8 cellular contexts compared by ENCODE assay signal in the genomic region with DNA sequence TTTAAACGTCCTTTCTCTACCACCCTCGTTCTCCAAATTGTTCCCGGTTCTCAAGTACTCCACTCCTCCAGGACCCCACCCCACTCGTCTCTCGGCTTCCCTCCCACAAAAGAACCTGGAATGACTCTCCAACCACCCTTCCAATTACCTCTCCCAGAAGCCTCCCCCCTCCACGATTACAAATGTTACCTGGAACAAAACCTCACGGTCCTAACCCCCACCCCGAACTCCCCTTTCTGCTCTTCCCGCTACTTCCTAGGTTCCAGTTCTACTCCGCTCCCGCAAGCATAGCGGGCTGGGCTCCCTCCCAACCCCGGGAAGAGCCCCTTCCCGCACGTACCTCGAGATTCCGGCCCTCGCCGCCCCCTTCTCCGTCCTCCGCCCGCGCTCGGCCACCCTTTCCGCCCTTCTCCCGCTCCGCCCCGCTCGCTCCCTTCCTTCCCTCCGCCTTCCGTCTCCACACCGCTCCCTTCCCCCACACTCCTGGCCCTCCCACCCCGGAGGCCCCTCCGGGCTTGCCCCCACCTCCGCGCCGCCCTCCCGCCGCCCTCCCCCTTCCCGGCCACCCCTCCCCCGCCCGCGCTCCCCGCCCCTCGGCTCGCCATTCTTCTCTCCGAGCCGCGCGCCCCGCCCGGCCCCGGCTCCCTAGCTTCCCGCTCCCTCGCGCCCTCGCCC. TPM values are rescaled to one million over a fixed set of nuclear protein-coding genes. Genes with fewer than 3 reads are reported as not detected.
DNase-seq lines count a peak whose midpoint lies in the region; ATAC-seq, FAIRE-seq and TF ChIP-seq lines count a peak whose summit lies in the region.

No MANE protein-coding gene starts in this region.

- no peak for TF ChIP-seq CTCF in suprapubic skin (IDR thresholded peaks at IDR 0.05)

- TF ChIP-seq POLR2A in suprapubic skin (IDR thresholded peaks at IDR 0.05), result no peak

- peaks cover 42% of the 10 kb centered on the region for H3K4me1 ChIP-seq in suprapubic skin

- TF ChIP-seq EP300 in suprapubic skin (IDR thresholded peaks at IDR 0.05), result no peak

- peaks cover 8% of the 10 kb centered on the region for H3K36me3 ChIP-seq in suprapubic skin

- H3K27me3 ChIP-seq in suprapubic skin, result no peaks in the 10 kb centered on the region

- peak; percentile 52 for ATAC-seq in GM21423 (IDR thresholded peaks at IDR 0.05; ENCODE audit: unreplicated experiment)

- no peaks in the 10 kb centered on the region for H3K9me3 ChIP-seq in suprapubic skin

- peak overlapping the region; percentile 85 for H3K4me3 ChIP-seq in suprapubic skin

- 2% methylated on average over 57 of the region's 57 CpGs for WGBS in suprapubic skin

- DNase-seq in COLO668 (lab: John Stamatoyannopoulos, UW; ENCODE audit: unreplicated experiment) (peak; percentile 79), HuH-7 (ENCODE audit: low spot score) (peak; percentile 91), RPMI8226 (peak; percentile 85), frontal cortex (ENCODE audit: low spot score in 2 of 2) (peak; percentile 90 to 93), occipital lobe (lab: John Stamatoyannopoulos, UW) (peak; percentile 62), suprapubic skin (ENCODE audit: low spot score in 2 of 2) (peak; percentile 81 to 90)
- peak; percentile 45 to 73 (median 54) for DNase-seq in activated naive CD4-positive, alpha-beta T cell (lab: John Stamatoyannopoulos, UW)

- no peak for FAIRE-seq in frontal cortex (lab: Jason Lieb, UNC)

- H3K27ac ChIP-seq in suprapubic skin, result peak overlapping the region; percentile 94

RNA-seq across cellular contexts. Expression of gene CHTF8, which starts 0.5 kb away (rescaled TPM):
- total RNA-seq in frontal cortex, result 26.5 TPM
- total RNA-seq in occipital lobe, result 37.7 TPM
- total RNA-seq in suprapubic skin, result 100 to 1,000 TPM in 1 of 4 donors, 10 to 100 TPM in 3; 76.9 to 128 (median 90.0) TPM

RNA-seq across cellular contexts. Expression of gene UTP4, which starts 0.6 kb away (rescaled TPM):
- total RNA-seq in frontal cortex (39.1 TPM), occipital lobe (30.9 TPM), suprapubic skin (10 to 100 TPM; 25.1 to 41.7 (median 34.8) TPM)

RNA-seq across cellular contexts. Expression of gene HAS3, which starts 26.4 kb away (rescaled TPM):
- total RNA-seq in frontal cortex (4.9 TPM), occipital lobe (6.6 TPM), suprapubic skin (10 to 100 TPM in 1 of 4 donors, 1 to 10 TPM in 3; 4.4 to 11.3 (median 7.1) TPM)

RNA-seq across cellular contexts. Expression of gene SNTB2, which starts 55.1 kb away (rescaled TPM):
- total RNA-seq in frontal cortex, result 12.2 TPM
- 8.9 TPM for total RNA-seq in occipital lobe
- total RNA-seq in suprapubic skin, result 10 to 100 TPM; 35.8 to 81.6 (median 57.8) TPM

Comparison
In these comparisons a context has a peak if more than half of its experiments do, and no peak if none do; other contexts are left out.
1. Peak in every context shown above with its lines: DNase-seq, ATAC-seq, H3K4me3 ChIP-seq and H3K27ac ChIP-seq.